ENCODE assay signal across 9 cellular contexts in genomic region chr7:87627634-87627994, GRCh38. TPM values are rescaled to one million over a fixed set of nuclear protein-coding genes. Genes with fewer than 3 reads are reported as not detected.
DNase-seq lines count a peak whose midpoint lies in the region; ATAC-seq and TF ChIP-seq lines count a peak whose summit lies in the region.
"Had no signal": no experiment of that assay in that cellular context is flagged by ENCODE, and none has a peak within 500 bp of the region (broad histone marks: within the 10 kb centered on the region; RNA-seq: fewer than 3 reads in every experiment).

No MANE protein-coding gene starts in this region.

- H3K4me1 Mint-ChIP-seq in CD4-positive, CD25-positive, alpha-beta regulatory T cell, result peaks cover 0 to 16% (median 9%) of the 10 kb centered on the region in 4 donors

- no peak for TF ChIP-seq POLR2A in breast epithelium (IDR thresholded peaks at IDR 0.05)

- TF ChIP-seq CTCF in breast epithelium (IDR thresholded peaks at IDR 0.05), result no peak
- TF ChIP-seq CTCF in liver (IDR thresholded peaks at IDR 0.05; ENCODE audit: low read depth, low read length, missing input control), result no peak

- intact Hi-C loops in breast epithelium (cut with DNase I; ENCODE audit: low total_unique reads), result no loop called here

- peak in 1 of 3 donors; percentile 1 for DNase-seq in CD4-positive, CD25-positive, alpha-beta regulatory T cell
- DNase-seq in breast epithelium (ENCODE audit: low spot score in 2 of 2) (no peak), GF-D8 (lab: John Stamatoyannopoulos, UW) (no peak), HK-2 (ENCODE audit: unreplicated experiment) (no peak)

- peaks cover 11% of the 10 kb centered on the region for H3K27me3 ChIP-seq in CD4-positive, CD25-positive, alpha-beta regulatory T cell (ENCODE audit: control insufficient read depth, insufficient read depth, low read length)
- H3K27me3 ChIP-seq in breast epithelium, result no peaks in the 10 kb centered on the region
- no peaks in the 10 kb centered on the region for H3K27me3 ChIP-seq in liver (ENCODE audit: control insufficient read depth in 4 of 4, insufficient read depth in 4 of 4, low read length in 3 of 4)
- H3K27me3 ChIP-seq in thymus (ENCODE audit: control insufficient read depth, insufficient read depth), result peaks cover 21% of the 10 kb centered on the region

- peaks cover 0 to 3% (median 0%) of the 10 kb centered on the region in 7 donors for H3K9me3 Mint-ChIP-seq in CD4-positive, CD25-positive, alpha-beta regulatory T cell

- no peaks in the 10 kb centered on the region for H3K9me3 ChIP-seq in CD4-positive, CD25-positive, alpha-beta regulatory T cell (ENCODE audit: control insufficient read depth in 2 of 2, low read length in 2 of 2)
- H3K9me3 ChIP-seq in breast epithelium, result no peaks in the 10 kb centered on the region
- H3K9me3 ChIP-seq in liver (ENCODE audit: control insufficient read depth in 4 of 4, low read length in 3 of 4), result no peaks in the 10 kb centered on the region
- H3K9me3 ChIP-seq in thymus (ENCODE audit: control insufficient read depth), result peaks cover 1% of the 10 kb centered on the region

- H3K4me1 ChIP-seq in CD4-positive, CD25-positive, alpha-beta regulatory T cell (ENCODE audit: control insufficient read depth, insufficient read depth, low read length, poor library complexity, severe bottlenecking), result peaks cover 20% of the 10 kb centered on the region
- no peaks in the 10 kb centered on the region for H3K4me1 ChIP-seq in breast epithelium
- peaks cover 0 to 12% (median 6%) of the 10 kb centered on the region in 4 donors for H3K4me1 ChIP-seq in liver (ENCODE audit: control insufficient read depth in 4 of 4, insufficient read depth in 4 of 4, low read length in 3 of 4)
- no peaks in the 10 kb centered on the region for H3K4me1 ChIP-seq in thymus (ENCODE audit: control insufficient read depth, insufficient read depth, low read length)

- peak; percentile 13 to 16 for ATAC-seq in CD4-positive, CD25-positive, alpha-beta regulatory T cell (ENCODE audit: low read depth in 2 of 2)
- ATAC-seq in GM19467 (IDR thresholded peaks at IDR 0.05; ENCODE audit: unreplicated experiment), result peak; percentile 17
- peak; percentile 10 for ATAC-seq in HG03558 (IDR thresholded peaks at IDR 0.05; ENCODE audit: extremely low read depth, unreplicated experiment)

- TF ChIP-seq RAD21 in liver (IDR thresholded peaks at IDR 0.05), result no peak

- WGBS in liver, result under 1% methylated on average over 30 of the region's 30 CpGs
- WGBS in thymus, result 1% methylated on average over 30 of the region's 30 CpGs

- no peaks in the 10 kb centered on the region for H3K36me3 ChIP-seq in CD4-positive, CD25-positive, alpha-beta regulatory T cell (ENCODE audit: control insufficient read depth, insufficient read depth, low read length)
- H3K36me3 ChIP-seq in breast epithelium, result no peaks in the 10 kb centered on the region
- no peaks in the 10 kb centered on the region for H3K36me3 ChIP-seq in liver (ENCODE audit: control insufficient read depth in 4 of 4, insufficient read depth in 3 of 4, low read depth in 1 of 4, low read length in 3 of 4)
- no peaks in the 10 kb centered on the region for H3K36me3 ChIP-seq in thymus (ENCODE audit: control insufficient read depth, insufficient read depth)

- peak overlapping the region; percentile 52 to 56 for H3K9ac ChIP-seq in liver (ENCODE audit: low read depth in 1 of 2, low read length in 2 of 2)

- no peaks in the 10 kb centered on the region for H3K36me3 Mint-ChIP-seq in CD4-positive, CD25-positive, alpha-beta regulatory T cell

- peaks cover 43% of the 10 kb centered on the region for H3K27me3 Mint-ChIP-seq in CD4-positive, CD25-positive, alpha-beta regulatory T cell

- H3K4me3 ChIP-seq in CD4-positive, CD25-positive, alpha-beta regulatory T cell (ENCODE audit: low read depth, low read length), result peak overlapping the region; percentile 32
- H3K4me3 ChIP-seq in breast epithelium, result peak overlapping the region; percentile 58 to 84 (median 70)
- peak overlapping the region; percentile 44 to 98 (median 79) for H3K4me3 ChIP-seq in liver (ENCODE audit: low read depth in 1 of 3, low read length in 3 of 3)
- H3K4me3 ChIP-seq in thymus (ENCODE audit: low read length), result peak overlapping the region; percentile 68

- peak overlapping the region; percentile 59 to 79 (median 75) for H3K4me3 Mint-ChIP-seq in CD4-positive, CD25-positive, alpha-beta regulatory T cell

- H3K27ac ChIP-seq in CD4-positive, CD25-positive, alpha-beta regulatory T cell (ENCODE audit: insufficient read depth, low read length, poor library complexity, severe bottlenecking), result no peak overlapping the region
- no peak overlapping the region for H3K27ac ChIP-seq in breast epithelium
- H3K27ac ChIP-seq in liver (ENCODE audit: low read depth in 1 of 2, low read length in 2 of 2), result peak overlapping the region; percentile 11 to 90
- H3K27ac ChIP-seq in thymus (ENCODE audit: low read depth), result no peak overlapping the region

- H3K27ac Mint-ChIP-seq in CD4-positive, CD25-positive, alpha-beta regulatory T cell, result no peak overlapping the region

TF ChIP-seq in liver, 16 proteins besides CTCF, POLR2A, EP300 and RAD21:
- TF ChIP-seq EGR1 (IDR thresholded peaks at IDR 0.05; ENCODE audit: low read depth in 2 of 2) (no peak), ZBTB33 (IDR thresholded peaks at IDR 0.05) (no peak), TAF1 (conservative IDR thresholded peaks at IDR 0.05) (no peak), YY1 (IDR thresholded peaks at IDR 0.05) (no peak), HNF4A (conservative IDR thresholded peaks at IDR 0.05) (no peak), HNF4G (IDR thresholded peaks at IDR 0.05) (no peak)

RNA-seq across cellular contexts. Expression of gene RUNDC3B, which starts 0.6 kb away (rescaled TPM):
- total RNA-seq in CD4-positive, CD25-positive, alpha-beta regulatory T cell, result not detected
- polyA plus RNA-seq in CD4-positive, CD25-positive, alpha-beta regulatory T cell, result under 1 TPM in 3 of 4 donors, not detected in 1; 0.05 to 0.17 (median 0.17) TPM
- 1 to 10 TPM; 2.0 to 4.8 (median 4.6) TPM for total RNA-seq in breast epithelium
- total RNA-seq in liver, result 1 to 10 TPM in 1 of 2 donors, under 1 TPM in 1; 0.93 to 6.4 TPM
- polyA plus RNA-seq in liver, result 1 to 10 TPM; 4.9 to 6.2 TPM
- polyA plus RNA-seq in thymus, result 0.55 TPM

RNA-seq across cellular contexts. Expression of gene ABCB1, which starts 26.9 kb away (rescaled TPM):
- total RNA-seq in CD4-positive, CD25-positive, alpha-beta regulatory T cell, result 1.2 TPM
- polyA plus RNA-seq in CD4-positive, CD25-positive, alpha-beta regulatory T cell, result 1 to 10 TPM in 1 of 4 donors, under 1 TPM in 3; 0.06 to 2.0 (median 0.32) TPM
- total RNA-seq in breast epithelium, result 10 to 100 TPM in 2 of 3 donors, 1 to 10 TPM in 1; 3.2 to 14.9 (median 12.8) TPM
- 10 to 100 TPM; 20.6 to 53.2 TPM for total RNA-seq in liver
- polyA plus RNA-seq in liver, result 10 to 100 TPM; 11.9 to 21.4 TPM
- 6.6 TPM for polyA plus RNA-seq in thymus
- total RNA-seq: myocyte had no signal

Comparison
In these comparisons a context has a peak if more than half of its experiments do, and no peak if none do; other contexts are left out.
1. H3K27ac ChIP-seq: peak in liver (2 of 2); none in CD4-positive, CD25-positive, alpha-beta regulatory T cell (single experiment), breast epithelium (0 of 2) and thymus (single experiment).
2. Peak in every context shown above with its lines, with median percentiles within 50 percentile points of each other: ATAC-seq and H3K4me3 ChIP-seq.